In the genomic region with DNA sequence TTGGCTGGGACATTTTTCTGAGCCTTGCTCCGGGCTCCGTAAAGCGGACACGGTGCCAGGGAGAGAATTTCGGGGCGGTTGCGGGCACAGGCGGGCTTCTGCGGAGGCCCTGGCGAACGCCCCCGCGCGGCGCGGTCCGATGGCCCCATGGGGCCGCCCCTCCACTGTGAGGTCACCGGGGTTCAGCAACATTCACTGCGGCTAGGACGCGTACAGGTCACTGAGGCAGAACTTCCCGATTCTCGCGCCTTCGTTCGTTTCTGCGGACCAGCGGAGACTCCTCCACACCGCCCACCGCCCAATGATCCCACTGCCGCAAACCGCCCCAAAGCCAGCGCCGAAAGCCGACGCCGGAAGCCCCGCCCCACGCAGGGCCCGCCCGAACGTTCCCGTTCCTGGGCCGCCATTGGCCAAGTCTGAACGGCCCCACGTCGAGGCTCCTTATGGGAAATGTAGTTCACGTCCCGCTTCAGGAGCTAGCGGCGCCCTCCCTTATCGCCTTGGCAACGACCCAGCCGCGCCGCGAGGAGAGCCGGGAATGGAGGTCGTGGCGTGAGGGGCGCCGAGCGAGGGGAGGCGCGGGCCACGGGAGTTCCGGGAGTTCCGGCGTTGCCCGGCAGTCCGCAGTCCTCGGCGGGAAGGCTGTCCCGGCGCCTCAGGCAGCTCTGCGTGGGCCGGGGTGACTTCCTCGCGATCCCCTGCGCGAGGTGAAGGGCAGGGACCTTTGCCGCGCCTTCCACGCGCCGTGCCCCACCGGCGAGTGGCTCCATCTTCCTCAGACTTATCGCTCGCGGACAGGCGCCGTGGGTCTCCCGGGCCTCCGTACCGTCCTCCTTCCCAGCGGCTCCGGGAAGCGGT, we compare ENCODE assay signal across 1 cellular context.
TF ChIP-seq lines count a peak whose summit lies in the region.

TSS of gene ZNF584 (plus strand) at position 498 of the 858 bp plus-strand sequence. CDS start 499 bp downstream, outside the sequence.

TF ChIP-seq in HepG2, 621 proteins besides CTCF, POLR2A, EP300 and RAD21 (continued from another document and continues in another):
- TF ChIP-seq GABPB1 (CRISPR knock-in tag; IDR thresholded peaks at IDR 0.05) (peak; percentile 97), ZNF33A (CRISPR knock-in tag; IDR thresholded peaks at IDR 0.05; ENCODE audit: borderline replicate concordance) (peak; percentile 90; the same call in 1 of the 2 replicates), ZBTB39 (CRISPR knock-in tag; IDR thresholded peaks at IDR 0.05) (no peak), ZFYVE20 (CRISPR knock-in tag; IDR thresholded peaks at IDR 0.05; ENCODE audit: borderline replicate concordance, low read depth) (no peak; the same call in 1 of the 2 replicates), ARHGAP35 (CRISPR knock-in tag; IDR thresholded peaks at IDR 0.05; ENCODE audit: borderline replicate concordance) (no peak), PCBP1 (IDR thresholded peaks at IDR 0.05; ENCODE audit: borderline replicate concordance, low read depth, low read length) (no peak), ZNF616 (CRISPR knock-in tag; IDR thresholded peaks at IDR 0.05; ENCODE audit: low read depth) (no peak), KDM2A (CRISPR knock-in tag; IDR thresholded peaks at IDR 0.05; ENCODE audit: borderline replicate concordance, low read depth) (peak; percentile 69), HMGXB3 (CRISPR knock-in tag; IDR thresholded peaks at IDR 0.05; ENCODE audit: borderline replicate concordance) (peak; percentile 93; the same call in 1 of the 2 replicates), SMC3 (IDR thresholded peaks at IDR 0.05; ENCODE audit: low read length) (no peak), ZNF451 (CRISPR knock-in tag; IDR thresholded peaks at IDR 0.05) (peak; percentile 59; the same call in 1 of the 2 replicates), ELK4 (CRISPR knock-in tag; IDR thresholded peaks at IDR 0.05; ENCODE audit: borderline replicate concordance) (no peak), FOXK1 (CRISPR knock-in tag; IDR thresholded peaks at IDR 0.05; ENCODE audit: borderline replicate concordance, low read depth) (no peak), IRF2 (CRISPR knock-in tag; IDR thresholded peaks at IDR 0.05) (peak; percentile 89), ZNF317 (CRISPR knock-in tag; IDR thresholded peaks at IDR 0.05) (no peak; the same call in 1 of the 2 replicates), SETDB1 (CRISPR knock-in tag; IDR thresholded peaks at IDR 0.05; ENCODE audit: borderline replicate concordance) (no peak), ZNF605 (CRISPR knock-in tag; IDR thresholded peaks at IDR 0.05) (no peak), ZNF775 (CRISPR knock-in tag; IDR thresholded peaks at IDR 0.05; ENCODE audit: borderline replicate concordance) (no peak), ZNF570 (CRISPR knock-in tag; IDR thresholded peaks at IDR 0.05; ENCODE audit: borderline replicate concordance) (no peak), HDAC6 (IDR thresholded peaks at IDR 0.05; ENCODE audit: low read depth, low read length) (no peak), HDAC1 (CRISPR knock-in tag; IDR thresholded peaks at IDR 0.05) (peak; percentile 93), MEIS1 (CRISPR knock-in tag; IDR thresholded peaks at IDR 0.05; ENCODE audit: borderline replicate concordance) (peak; percentile 71; the same call in 1 of the 2 replicates), ZNF484 (CRISPR knock-in tag; IDR thresholded peaks at IDR 0.05; ENCODE audit: borderline replicate concordance, low read depth) (no peak), MYNN (CRISPR knock-in tag; IDR thresholded peaks at IDR 0.05; ENCODE audit: low read depth) (no peak), REPIN1 (CRISPR knock-in tag; IDR thresholded peaks at IDR 0.05; ENCODE audit: borderline replicate concordance, low read depth) (peak; percentile 54; the same call in 1 of the 2 replicates), SP2 (CRISPR knock-in tag; IDR thresholded peaks at IDR 0.05) (peak; percentile 92), PTBP1 (IDR thresholded peaks at IDR 0.05; ENCODE audit: low read depth, low read length, poor library complexity, severe bottlenecking) (no peak), ZFAT (CRISPR knock-in tag; conservative IDR thresholded peaks at IDR 0.05) (no peak), ZBTB34 (CRISPR knock-in tag; IDR thresholded peaks at IDR 0.05) (peak; percentile 77; the same call in 1 of the 2 replicates), ZNF253 (CRISPR knock-in tag; IDR thresholded peaks at IDR 0.05; ENCODE audit: borderline replicate concordance) (no peak; the same call in 1 of the 2 replicates)
- TF ChIP-seq, protein P1, sequence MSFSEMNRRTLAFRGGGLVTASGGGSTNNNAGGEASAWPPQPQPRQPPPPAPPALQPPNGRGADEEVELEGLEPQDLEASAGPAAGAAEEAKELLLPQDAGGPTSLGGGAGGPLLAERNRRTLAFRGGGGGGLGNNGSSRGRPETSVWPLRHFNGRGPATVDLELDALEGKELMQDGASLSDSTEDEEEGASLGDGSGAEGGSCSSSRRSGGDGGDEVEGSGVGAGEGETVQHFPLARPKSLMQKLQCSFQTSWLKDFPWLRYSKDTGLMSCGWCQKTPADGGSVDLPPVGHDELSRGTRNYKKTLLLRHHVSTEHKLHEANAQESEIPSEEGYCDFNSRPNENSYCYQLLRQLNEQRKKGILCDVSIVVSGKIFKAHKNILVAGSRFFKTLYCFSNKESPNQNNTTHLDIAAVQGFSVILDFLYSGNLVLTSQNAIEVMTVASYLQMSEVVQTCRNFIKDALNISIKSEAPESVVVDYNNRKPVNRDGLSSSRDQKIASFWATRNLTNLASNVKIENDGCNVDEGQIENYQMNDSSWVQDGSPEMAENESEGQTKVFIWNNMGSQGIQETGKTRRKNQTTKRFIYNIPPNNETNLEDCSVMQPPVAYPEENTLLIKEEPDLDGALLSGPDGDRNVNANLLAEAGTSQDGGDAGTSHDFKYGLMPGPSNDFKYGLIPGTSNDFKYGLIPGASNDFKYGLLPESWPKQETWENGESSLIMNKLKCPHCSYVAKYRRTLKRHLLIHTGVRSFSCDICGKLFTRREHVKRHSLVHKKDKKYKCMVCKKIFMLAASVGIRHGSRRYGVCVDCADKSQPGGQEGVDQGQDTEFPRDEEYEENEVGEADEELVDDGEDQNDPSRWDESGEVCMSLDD (CRISPR knock-in tag; IDR thresholded peaks at IDR 0.05; ENCODE audit: borderline replicate concordance): no peak; the same call in 1 of the 2 replicates
- TF ChIP-seq, protein P2, sequence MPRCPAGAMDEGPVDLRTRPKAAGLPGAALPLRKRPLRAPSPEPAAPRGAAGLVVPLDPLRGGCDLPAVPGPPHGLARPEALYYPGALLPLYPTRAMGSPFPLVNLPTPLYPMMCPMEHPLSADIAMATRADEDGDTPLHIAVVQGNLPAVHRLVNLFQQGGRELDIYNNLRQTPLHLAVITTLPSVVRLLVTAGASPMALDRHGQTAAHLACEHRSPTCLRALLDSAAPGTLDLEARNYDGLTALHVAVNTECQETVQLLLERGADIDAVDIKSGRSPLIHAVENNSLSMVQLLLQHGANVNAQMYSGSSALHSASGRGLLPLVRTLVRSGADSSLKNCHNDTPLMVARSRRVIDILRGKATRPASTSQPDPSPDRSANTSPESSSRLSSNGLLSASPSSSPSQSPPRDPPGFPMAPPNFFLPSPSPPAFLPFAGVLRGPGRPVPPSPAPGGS (CRISPR knock-in tag; IDR thresholded peaks at IDR 0.05): no peak; the same call in none of the 2 replicates
- TF ChIP-seq, protein P3, sequence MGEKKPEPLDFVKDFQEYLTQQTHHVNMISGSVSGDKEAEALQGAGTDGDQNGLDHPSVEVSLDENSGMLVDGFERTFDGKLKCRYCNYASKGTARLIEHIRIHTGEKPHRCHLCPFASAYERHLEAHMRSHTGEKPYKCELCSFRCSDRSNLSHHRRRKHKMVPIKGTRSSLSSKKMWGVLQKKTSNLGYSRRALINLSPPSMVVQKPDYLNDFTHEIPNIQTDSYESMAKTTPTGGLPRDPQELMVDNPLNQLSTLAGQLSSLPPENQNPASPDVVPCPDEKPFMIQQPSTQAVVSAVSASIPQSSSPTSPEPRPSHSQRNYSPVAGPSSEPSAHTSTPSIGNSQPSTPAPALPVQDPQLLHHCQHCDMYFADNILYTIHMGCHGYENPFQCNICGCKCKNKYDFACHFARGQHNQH (CRISPR knock-in tag; IDR thresholded peaks at IDR 0.05): no peak; the same call in 1 of the 2 replicates
- TF ChIP-seq, protein P4, sequence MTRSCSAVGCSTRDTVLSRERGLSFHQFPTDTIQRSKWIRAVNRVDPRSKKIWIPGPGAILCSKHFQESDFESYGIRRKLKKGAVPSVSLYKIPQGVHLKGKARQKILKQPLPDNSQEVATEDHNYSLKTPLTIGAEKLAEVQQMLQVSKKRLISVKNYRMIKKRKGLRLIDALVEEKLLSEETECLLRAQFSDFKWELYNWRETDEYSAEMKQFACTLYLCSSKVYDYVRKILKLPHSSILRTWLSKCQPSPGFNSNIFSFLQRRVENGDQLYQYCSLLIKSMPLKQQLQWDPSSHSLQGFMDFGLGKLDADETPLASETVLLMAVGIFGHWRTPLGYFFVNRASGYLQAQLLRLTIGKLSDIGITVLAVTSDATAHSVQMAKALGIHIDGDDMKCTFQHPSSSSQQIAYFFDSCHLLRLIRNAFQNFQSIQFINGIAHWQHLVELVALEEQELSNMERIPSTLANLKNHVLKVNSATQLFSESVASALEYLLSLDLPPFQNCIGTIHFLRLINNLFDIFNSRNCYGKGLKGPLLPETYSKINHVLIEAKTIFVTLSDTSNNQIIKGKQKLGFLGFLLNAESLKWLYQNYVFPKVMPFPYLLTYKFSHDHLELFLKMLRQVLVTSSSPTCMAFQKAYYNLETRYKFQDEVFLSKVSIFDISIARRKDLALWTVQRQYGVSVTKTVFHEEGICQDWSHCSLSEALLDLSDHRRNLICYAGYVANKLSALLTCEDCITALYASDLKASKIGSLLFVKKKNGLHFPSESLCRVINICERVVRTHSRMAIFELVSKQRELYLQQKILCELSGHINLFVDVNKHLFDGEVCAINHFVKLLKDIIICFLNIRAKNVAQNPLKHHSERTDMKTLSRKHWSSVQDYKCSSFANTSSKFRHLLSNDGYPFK (CRISPR knock-in tag; IDR thresholded peaks at IDR 0.05; ENCODE audit: borderline replicate concordance): peak; percentile 59; the same call in 1 of the 2 replicates
- TF ChIP-seq, protein P5, sequence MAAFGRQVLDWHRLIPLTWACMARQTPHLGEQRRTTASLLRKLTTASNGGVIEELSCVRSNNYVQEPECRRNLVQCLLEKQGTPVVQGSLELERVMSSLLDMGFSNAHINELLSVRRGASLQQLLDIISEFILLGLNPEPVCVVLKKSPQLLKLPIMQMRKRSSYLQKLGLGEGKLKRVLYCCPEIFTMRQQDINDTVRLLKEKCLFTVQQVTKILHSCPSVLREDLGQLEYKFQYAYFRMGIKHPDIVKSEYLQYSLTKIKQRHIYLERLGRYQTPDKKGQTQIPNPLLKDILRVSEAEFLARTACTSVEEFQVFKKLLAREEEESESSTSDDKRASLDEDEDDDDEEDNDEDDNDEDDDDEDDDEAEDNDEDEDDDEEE (CRISPR knock-in tag; IDR thresholded peaks at IDR 0.05): peak; percentile 49; the same call in 1 of the 2 replicates
